ENCODE assay signal across 10 cellular contexts in genomic region chr17:39701012-39701783, GRCh38. TPM values are rescaled to one million over a fixed set of nuclear protein-coding genes. Genes with fewer than 3 reads are reported as not detected.
DNase-seq lines count a peak whose midpoint lies in the region; ATAC-seq, FAIRE-seq and TF ChIP-seq lines count a peak whose summit lies in the region.
"Had no signal": no experiment of that assay in that cellular context is flagged by ENCODE, and none has a peak within 500 bp of the region (broad histone marks: within the 10 kb centered on the region; RNA-seq: fewer than 3 reads in every experiment).

No MANE protein-coding gene starts in this region.

- intact Hi-C loops in left lung (cut with DNase I) (no loop called here), spleen (cut with DNase I; ENCODE audit: low total_unique reads) (no loop called here)

- no peaks in the 10 kb centered on the region for H3K9me3 ChIP-seq in HUES48 (ENCODE audit: control insufficient read depth, insufficient read depth, low read length)
- H3K9me3 ChIP-seq in left lung = no peaks in the 10 kb centered on the region
- no peaks in the 10 kb centered on the region for H3K9me3 ChIP-seq in spleen
- H3K9me3 ChIP-seq in HAP-1 = no peaks in the 10 kb centered on the region
- H3K9me3 ChIP-seq: SK-N-SH had no signal

- H3K27me3 ChIP-seq in HUES48 (ENCODE audit: control insufficient read depth, insufficient read depth, low read length) (no peaks in the 10 kb centered on the region), bronchial epithelial cell (ENCODE audit: control insufficient read depth, insufficient read depth, low read length) (no peaks in the 10 kb centered on the region), left lung (peaks cover 0 to 39% of the 10 kb centered on the region in 2 donors), spleen (replicated peaks in 1 of 7) (peaks cover 0 to 40% (median 24%) of the 10 kb centered on the region in 7 donors), HAP-1 (ENCODE audit: low read depth) (no peaks in the 10 kb centered on the region)

- TF ChIP-seq CTCF in bronchial epithelial cell (IDR thresholded peaks at IDR 0.05; ENCODE audit: insufficient read depth, low read length, severe bottlenecking) = no peak
- TF ChIP-seq CTCF in left lung (IDR thresholded peaks at IDR 0.05) = no peak
- TF ChIP-seq CTCF in spleen (IDR thresholded peaks at IDR 0.05 in 8 of 11, conservative IDR thresholded peaks at IDR 0.05 in 3 of 11) = no peak

- DNase-seq in bronchial epithelial cell (ENCODE audit: low read depth) = no peak
- DNase-seq in left lung = peak in 1 of 2 donors; percentile 27
- DNase-seq in spleen = no peak
- DNase-seq in stimulated activated CD4-positive, alpha-beta T cell treated with anti-CD3 and anti-CD28 coated beads, Interleukin-15, amount 100 ng/mL, for 24 hours = no peak
- DNase-seq in HAP-1 (ENCODE audit: low spot score in 2 of 2) = no peak
- DNase-seq in T-helper 2 cell = no peak
- DNase-seq: activated naive CD4-positive, alpha-beta T cell treated with Interleukin-2 at 50 U/mL for 16 hours; SK-N-SH had no signal

- H3K36me3 ChIP-seq in HUES48 (ENCODE audit: control insufficient read depth, insufficient read depth, low read length) = peaks cover 17% of the 10 kb centered on the region; the same call in 1 of the 2 replicates
- no peaks in the 10 kb centered on the region for H3K36me3 ChIP-seq in bronchial epithelial cell (ENCODE audit: control insufficient read depth, insufficient read depth, low read length)
- H3K36me3 ChIP-seq in left lung = no peaks in the 10 kb centered on the region
- no peaks in the 10 kb centered on the region for H3K36me3 ChIP-seq in spleen
- H3K36me3 ChIP-seq in HAP-1 (replicated peaks) = no peaks in the 10 kb centered on the region

- H3K4me1 ChIP-seq in HUES48 (ENCODE audit: control insufficient read depth, insufficient read depth, low read length) (peaks cover 72% of the 10 kb centered on the region), left lung (peaks cover 19 to 41% of the 10 kb centered on the region in 2 donors), spleen (peaks cover 0 to 22% (median 5%) of the 10 kb centered on the region in 6 donors), HAP-1 (peaks cover 3% of the 10 kb centered on the region; the same call in 1 of the 2 replicates)

- 52 to 67% (median 59%) methylated on average over 10 of the region's 10 CpGs for WGBS in spleen, 5 donors

- in situ Hi-C loops in HAP-1 (cut with MboI; ENCODE audit: low sequenced_read_pairs) = no loop called here

- peak overlapping the region; percentile 80 for H3K4me3 ChIP-seq in HUES48 (ENCODE audit: low read depth, low read length)
- H3K4me3 ChIP-seq in bronchial epithelial cell (ENCODE audit: low read depth, low read length) = peak overlapping the region; percentile 81
- H3K4me3 ChIP-seq in left lung = peak overlapping the region; percentile 54 to 67
- peak overlapping the region in 5 of 8 donors; percentile 34 to 66 (median 43) for H3K4me3 ChIP-seq in spleen
- no peak overlapping the region for H3K4me3 ChIP-seq in HAP-1

- ATAC-seq in left lung (no peak), GM19452 (IDR thresholded peaks at IDR 0.05; ENCODE audit: unreplicated experiment) (no peak)

- FAIRE-seq in bronchial epithelial cell (lab: Jason Lieb, UNC) = no peak

- H3K27ac ChIP-seq in HUES48 (ENCODE audit: low read depth, low read length) (peak overlapping the region; percentile 13), left lung (no peak overlapping the region), spleen (no peak overlapping the region)

- H3K9ac ChIP-seq in HUES48 (ENCODE audit: low read depth, low read length) = peak overlapping the region; percentile 78
- H3K9ac ChIP-seq: SK-N-SH had no signal

- TF ChIP-seq POLR2A in spleen (IDR thresholded peaks at IDR 0.05) = no peak

RNA-seq across cellular contexts. Expression of gene ERBB2, which starts 1.3 kb away (rescaled TPM):
- 32.1 and 62.3 TPM in 2 replicates for total RNA-seq in bronchial epithelial cell
- total RNA-seq in left lung = 100 to 1,000 TPM in 1 of 2 donors, 10 to 100 TPM in 1; 65.1 to 137 TPM
- 10 to 100 TPM in 5 of 7 donors, 1 to 10 TPM in 2; 8.5 to 15.9 (median 13.8) TPM for total RNA-seq in spleen
- 1 to 10 TPM; 3.4 to 6.6 (median 4.3) TPM for polyA plus RNA-seq in spleen

RNA-seq across cellular contexts. Expression of gene PGAP3, which starts 13.3 kb away (rescaled TPM):
- 10.8 TPM in 2 replicates for total RNA-seq in bronchial epithelial cell
- 10 to 100 TPM; 17.2 to 32.9 TPM for total RNA-seq in left lung
- total RNA-seq in spleen = 10 to 100 TPM; 15.5 to 27.4 (median 20.7) TPM
- polyA plus RNA-seq in spleen = 10 to 100 TPM; 11.5 to 21.3 (median 18.3) TPM

RNA-seq across cellular contexts. Expression of gene MIEN1, which starts 29.1 kb away (rescaled TPM):
- total RNA-seq in bronchial epithelial cell (26.6 and 34.1 TPM in 2 replicates), left lung (10 to 100 TPM; 45.6 to 57.9 TPM), spleen (10 to 100 TPM; 28.0 to 58.2 (median 40.5) TPM)
- 10 to 100 TPM; 60.9 to 85.2 (median 78.7) TPM for polyA plus RNA-seq in spleen

RNA-seq across cellular contexts. Expression of gene PNMT, which starts 32.9 kb away (rescaled TPM):
- total RNA-seq in bronchial epithelial cell (not detected in 2 replicates), left lung (under 1 TPM; 0.38 to 0.58 TPM), spleen (1 to 10 TPM in 1 of 7 donors, under 1 TPM in 2, not detected in 4; 0.47 to 2.4 (median 0.51) TPM)
- polyA plus RNA-seq in spleen = under 1 TPM; 0.28 to 0.93 (median 0.80) TPM

RNA-seq across cellular contexts. Expression of gene TCAP, which starts 36.0 kb away (rescaled TPM):
- total RNA-seq in bronchial epithelial cell (0.51 TPM in 1 of 2 replicates, not detected in the other), left lung (1 to 10 TPM; 2.0 to 2.6 TPM), spleen (1 to 10 TPM; 1.5 to 3.1 (median 2.2) TPM)
- 1 to 10 TPM; 1.6 to 3.2 (median 2.0) TPM for polyA plus RNA-seq in spleen
